In the genomic region with DNA sequence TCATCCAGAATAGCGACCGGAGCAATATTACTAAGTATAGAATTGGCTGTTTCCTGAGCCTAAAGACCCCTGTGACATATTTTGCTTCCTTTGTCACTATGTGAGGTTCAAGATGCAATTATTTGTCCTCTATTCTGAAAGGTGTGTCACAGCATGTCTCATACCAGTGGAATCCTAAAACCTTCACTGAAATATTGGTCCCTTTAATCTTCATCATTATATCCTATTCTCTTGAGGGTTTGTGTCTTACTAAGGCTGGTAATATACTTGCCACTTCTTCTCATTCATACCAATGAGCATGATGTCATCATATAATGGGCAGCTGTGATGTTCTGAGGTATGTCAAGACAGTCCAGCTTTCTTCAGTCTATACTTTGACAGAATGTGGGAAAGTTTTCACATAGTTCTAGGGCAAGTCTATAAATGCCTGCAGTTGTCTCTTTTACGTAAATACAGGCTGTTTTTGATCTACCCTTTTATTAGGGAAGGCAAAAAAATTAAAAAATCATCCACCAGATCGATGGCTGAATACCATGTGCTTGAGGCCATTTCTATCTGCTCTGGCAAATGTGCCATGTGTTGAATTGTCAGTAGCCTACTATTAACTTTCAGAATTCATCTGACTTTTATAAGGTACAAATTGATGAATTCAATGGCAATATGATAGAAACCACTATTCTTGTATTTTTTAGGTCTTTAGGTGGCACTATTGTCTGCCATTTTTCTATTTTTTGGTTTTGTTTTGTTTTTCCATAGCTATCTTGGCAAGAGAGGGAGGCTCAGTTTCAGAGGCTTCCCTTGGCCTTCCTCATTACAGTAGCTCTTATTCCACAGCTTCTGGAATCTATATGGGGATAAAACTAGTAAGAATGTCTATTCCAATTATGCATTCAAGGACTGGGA, we compare ENCODE assay signal across 1 cellular context.
TF ChIP-seq lines count a peak whose summit lies in the region.

No MANE protein-coding gene starts in this region.

TF ChIP-seq in WTC11, 78 proteins besides CTCF, POLR2A, EP300 and RAD21 (continued from another document):
- TF ChIP-seq ZNF263 (CRISPR knock-in tag; IDR thresholded peaks at IDR 0.05; ENCODE audit: low read depth) = no peak
- TF ChIP-seq GRHL2 (CRISPR knock-in tag; IDR thresholded peaks at IDR 0.05; ENCODE audit: insufficient replicate concordance, severe bottlenecking) = no peak
- TF ChIP-seq, protein P1, sequence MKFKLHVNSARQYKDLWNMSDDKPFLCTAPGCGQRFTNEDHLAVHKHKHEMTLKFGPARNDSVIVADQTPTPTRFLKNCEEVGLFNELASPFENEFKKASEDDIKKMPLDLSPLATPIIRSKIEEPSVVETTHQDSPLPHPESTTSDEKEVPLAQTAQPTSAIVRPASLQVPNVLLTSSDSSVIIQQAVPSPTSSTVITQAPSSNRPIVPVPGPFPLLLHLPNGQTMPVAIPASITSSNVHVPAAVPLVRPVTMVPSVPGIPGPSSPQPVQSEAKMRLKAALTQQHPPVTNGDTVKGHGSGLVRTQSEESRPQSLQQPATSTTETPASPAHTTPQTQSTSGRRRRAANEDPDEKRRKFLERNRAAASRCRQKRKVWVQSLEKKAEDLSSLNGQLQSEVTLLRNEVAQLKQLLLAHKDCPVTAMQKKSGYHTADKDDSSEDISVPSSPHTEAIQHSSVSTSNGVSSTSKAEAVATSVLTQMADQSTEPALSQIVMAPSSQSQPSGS (CRISPR knock-in tag; IDR thresholded peaks at IDR 0.05; ENCODE audit: borderline replicate concordance, low read depth) = no peak
- no peak for TF ChIP-seq IRF2 (CRISPR knock-in tag; IDR thresholded peaks at IDR 0.05; ENCODE audit: borderline replicate concordance, low read depth)
- TF ChIP-seq, protein P2, sequence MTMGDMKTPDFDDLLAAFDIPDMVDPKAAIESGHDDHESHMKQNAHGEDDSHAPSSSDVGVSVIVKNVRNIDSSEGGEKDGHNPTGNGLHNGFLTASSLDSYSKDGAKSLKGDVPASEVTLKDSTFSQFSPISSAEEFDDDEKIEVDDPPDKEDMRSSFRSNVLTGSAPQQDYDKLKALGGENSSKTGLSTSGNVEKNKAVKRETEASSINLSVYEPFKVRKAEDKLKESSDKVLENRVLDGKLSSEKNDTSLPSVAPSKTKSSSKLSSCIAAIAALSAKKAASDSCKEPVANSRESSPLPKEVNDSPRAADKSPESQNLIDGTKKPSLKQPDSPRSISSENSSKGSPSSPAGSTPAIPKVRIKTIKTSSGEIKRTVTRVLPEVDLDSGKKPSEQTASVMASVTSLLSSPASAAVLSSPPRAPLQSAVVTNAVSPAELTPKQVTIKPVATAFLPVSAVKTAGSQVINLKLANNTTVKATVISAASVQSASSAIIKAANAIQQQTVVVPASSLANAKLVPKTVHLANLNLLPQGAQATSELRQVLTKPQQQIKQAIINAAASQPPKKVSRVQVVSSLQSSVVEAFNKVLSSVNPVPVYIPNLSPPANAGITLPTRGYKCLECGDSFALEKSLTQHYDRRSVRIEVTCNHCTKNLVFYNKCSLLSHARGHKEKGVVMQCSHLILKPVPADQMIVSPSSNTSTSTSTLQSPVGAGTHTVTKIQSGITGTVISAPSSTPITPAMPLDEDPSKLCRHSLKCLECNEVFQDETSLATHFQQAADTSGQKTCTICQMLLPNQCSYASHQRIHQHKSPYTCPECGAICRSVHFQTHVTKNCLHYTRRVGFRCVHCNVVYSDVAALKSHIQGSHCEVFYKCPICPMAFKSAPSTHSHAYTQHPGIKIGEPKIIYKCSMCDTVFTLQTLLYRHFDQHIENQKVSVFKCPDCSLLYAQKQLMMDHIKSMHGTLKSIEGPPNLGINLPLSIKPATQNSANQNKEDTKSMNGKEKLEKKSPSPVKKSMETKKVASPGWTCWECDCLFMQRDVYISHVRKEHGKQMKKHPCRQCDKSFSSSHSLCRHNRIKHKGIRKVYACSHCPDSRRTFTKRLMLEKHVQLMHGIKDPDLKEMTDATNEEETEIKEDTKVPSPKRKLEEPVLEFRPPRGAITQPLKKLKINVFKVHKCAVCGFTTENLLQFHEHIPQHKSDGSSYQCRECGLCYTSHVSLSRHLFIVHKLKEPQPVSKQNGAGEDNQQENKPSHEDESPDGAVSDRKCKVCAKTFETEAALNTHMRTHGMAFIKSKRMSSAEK (CRISPR knock-in tag; IDR thresholded peaks at IDR 0.05; ENCODE audit: borderline replicate concordance) = no peak
- no peak for TF ChIP-seq ELF4 (CRISPR knock-in tag; IDR thresholded peaks at IDR 0.05; ENCODE audit: low read depth)
- TF ChIP-seq FOXP4 (CRISPR knock-in tag; IDR thresholded peaks at IDR 0.05) = no peak
- TF ChIP-seq PRRX2 (CRISPR knock-in tag; IDR thresholded peaks at IDR 0.05) = no peak
- TF ChIP-seq NFYB (CRISPR knock-in tag; conservative IDR thresholded peaks at IDR 0.05; ENCODE audit: low read depth) = no peak
- TF ChIP-seq JAZF1 (CRISPR knock-in tag; IDR thresholded peaks at IDR 0.05) = no peak
